ENCODE assay signal across 8 cellular contexts in the genomic region with DNA sequence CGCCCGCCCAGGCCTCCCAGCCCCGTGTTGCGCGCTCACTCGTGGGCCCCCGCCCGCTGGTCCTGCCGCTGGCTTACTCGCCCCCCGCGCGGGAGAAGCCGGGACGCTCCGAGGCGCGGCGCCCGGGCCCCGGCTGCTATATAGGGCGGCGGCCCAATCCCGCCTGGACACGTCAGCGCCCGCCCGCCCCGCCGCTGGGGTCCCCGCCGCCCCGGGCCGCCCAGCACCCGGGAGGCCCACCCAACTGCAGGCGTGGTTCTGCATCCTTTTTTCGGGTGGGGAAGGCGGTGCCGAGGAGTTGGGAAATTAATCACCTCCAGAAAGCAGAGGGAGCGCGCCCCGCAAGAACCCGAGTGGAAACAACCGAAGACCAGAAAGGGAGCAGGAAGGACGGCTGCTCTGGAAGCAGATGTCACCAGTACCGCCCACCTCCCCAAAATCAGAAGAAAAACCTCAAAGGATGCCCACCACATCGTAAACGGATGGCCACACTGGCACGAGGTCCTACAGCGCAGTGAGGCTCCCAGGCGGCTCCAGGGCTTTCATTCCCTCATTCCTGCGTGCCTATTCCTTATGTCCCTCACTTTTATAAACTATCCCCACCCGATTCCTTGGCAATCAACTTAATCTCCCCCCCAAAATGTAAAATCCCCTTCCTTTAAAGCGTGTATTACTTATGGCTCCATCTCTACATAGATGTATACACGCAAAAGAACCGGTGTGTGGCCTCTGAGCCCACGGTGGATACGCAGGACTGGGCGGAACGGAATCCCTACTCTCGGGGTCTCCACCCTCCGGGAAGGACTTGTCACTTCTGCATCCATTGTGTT. TPM values are rescaled to one million over a fixed set of nuclear protein-coding genes. Genes with fewer than 3 reads are reported as not detected.
DNase-seq lines count a peak whose midpoint lies in the region; ATAC-seq and TF ChIP-seq lines count a peak whose summit lies in the region.

No MANE protein-coding gene starts in this region.

- peak overlapping the region in 1 of 2 experiments; percentile 3 for H2BK12ac ChIP-seq in mesenchymal stem cell (ENCODE audit: low read length in 2 of 2)

- peak overlapping the region; percentile 87 for H2BK120ac ChIP-seq in mesenchymal stem cell (ENCODE audit: low read depth, low read length)

- no peak overlapping the region for H2BK15ac ChIP-seq in mesenchymal stem cell (ENCODE audit: low read depth, poor library complexity, severe bottlenecking)

- no peak for TF ChIP-seq CTCF in DOHH2 (IDR thresholded peaks at IDR 0.05; ENCODE audit: low read depth, low read length, poor library complexity, severe bottlenecking)

- peaks cover 1% of the 10 kb centered on the region for H3K79me1 ChIP-seq in mesenchymal stem cell (replicated peaks; ENCODE audit: low read length, poor library complexity, severe bottlenecking)

- no peak overlapping the region for H4K91ac ChIP-seq in mesenchymal stem cell (ENCODE audit: low read length)

- H3K14ac ChIP-seq in mesenchymal stem cell (ENCODE audit: low read length in 2 of 2) = no peak overlapping the region

- H3K4me1 Mint-ChIP-seq in activated CD8-positive, alpha-beta T cell treated with anti-CD3 and anti-CD28 coated beads, Interleukin-2, amount 10 ng/mL, durations not matched to agents 7 days and 5 days (ENCODE audit: low read depth) = peaks cover 33% of the 10 kb centered on the region

- peaks cover under 1% of the 10 kb centered on the region for H3K36me3 ChIP-seq in DOHH2 (ENCODE audit: control insufficient read depth, low read length)
- H3K36me3 ChIP-seq in MG63 = peaks cover 41% of the 10 kb centered on the region
- peaks cover 8% of the 10 kb centered on the region for H3K36me3 ChIP-seq in effector memory CD4-positive, alpha-beta T cell (ENCODE audit: control insufficient read depth, insufficient read depth, low read length)
- H3K36me3 ChIP-seq in mesenchymal stem cell (ENCODE audit: control insufficient read depth in 1 of 2, insufficient read depth in 2 of 2, low read depth in 1 of 2, low read length in 2 of 2) = peaks cover 13 to 17% of the 10 kb centered on the region in 2 experiments

- no peaks in the 10 kb centered on the region for H3F3A ChIP-seq in DOHH2 (ENCODE audit: control insufficient read depth, insufficient read depth)

- peaks cover 41% of the 10 kb centered on the region for H3K36me3 Mint-ChIP-seq in activated CD8-positive, alpha-beta T cell treated with anti-CD3 and anti-CD28 coated beads, Interleukin-2, amount 10 ng/mL, durations not matched to agents 7 days and 5 days (ENCODE audit: low read depth)

- no peaks in the 10 kb centered on the region for H3K9me2 ChIP-seq in DOHH2 (replicated peaks; ENCODE audit: control insufficient read depth, low read length)

- peak overlapping the region; percentile 86 for H3K9ac ChIP-seq in mesenchymal stem cell (ENCODE audit: low read length)

- H3K4me2 ChIP-seq in DOHH2 (ENCODE audit: low read length) = peak overlapping the region; percentile 72
- peak overlapping the region; percentile 59 for H3K4me2 ChIP-seq in mesenchymal stem cell (ENCODE audit: low read length, poor library complexity, severe bottlenecking)

- 13% methylated on average over 56 of the region's 62 CpGs for WGBS in mesenchymal stem cell

- H2AK5ac ChIP-seq in mesenchymal stem cell (ENCODE audit: low read length, severe bottlenecking) = peak overlapping the region; percentile 94

- H3K9me3 ChIP-seq in DOHH2 (ENCODE audit: control insufficient read depth, insufficient read depth, low read length) (no peaks in the 10 kb centered on the region; the same call in 1 of the 2 replicates), MG63 (no peaks in the 10 kb centered on the region; the same call in 1 of the 2 replicates), mesenchymal stem cell (ENCODE audit: control insufficient read depth, low read length) (no peaks in the 10 kb centered on the region)
- H3K9me3 ChIP-seq in effector memory CD4-positive, alpha-beta T cell (ENCODE audit: control insufficient read depth, low read length) = no peaks in the 10 kb centered on the region

- H3K27me3 ChIP-seq in DOHH2 (ENCODE audit: control insufficient read depth, low read length) (no peaks in the 10 kb centered on the region), MG63 (no peaks in the 10 kb centered on the region), mesenchymal stem cell (ENCODE audit: control insufficient read depth in 1 of 2, insufficient read depth in 1 of 2, low read length in 2 of 2) (no peaks in the 10 kb centered on the region)
- H3K27me3 ChIP-seq in effector memory CD4-positive, alpha-beta T cell (replicated peaks; ENCODE audit: control insufficient read depth, insufficient read depth, low read length, poor library complexity, severe bottlenecking) = no peaks in the 10 kb centered on the region

- CTCF ChIA-PET in activated CD8-positive, alpha-beta T cell treated with anti-CD3 and anti-CD28 coated beads, Interleukin-2, amount 10 ng/mL, durations not matched to agents 7 days and 5 days (lab: Charles Lee) = no interaction called here

- H2AFZ ChIP-seq in mesenchymal stem cell (ENCODE audit: low read depth, low read length) = no peak overlapping the region

- H3K9me3 Mint-ChIP-seq in activated CD8-positive, alpha-beta T cell treated with anti-CD3 and anti-CD28 coated beads, Interleukin-2, amount 10 ng/mL, durations not matched to agents 7 days and 5 days (ENCODE audit: insufficient read depth) = peaks cover 12% of the 10 kb centered on the region

- H3K27ac ChIP-seq in DOHH2 (ENCODE audit: low read depth, low read length) = no peak overlapping the region
- H3K27ac ChIP-seq in effector memory CD4-positive, alpha-beta T cell (ENCODE audit: insufficient read depth, low read length, poor library complexity, severe bottlenecking) = peak overlapping the region; percentile 54
- peak overlapping the region; percentile 43 for H3K27ac ChIP-seq in mesenchymal stem cell (ENCODE audit: low read length, poor library complexity, severe bottlenecking)

- peak overlapping the region; percentile 56 for H3K27ac Mint-ChIP-seq in activated CD8-positive, alpha-beta T cell treated with anti-CD3 and anti-CD28 coated beads, Interleukin-2, amount 10 ng/mL, durations not matched to agents 7 days and 5 days

- peak overlapping the region in 1 of 2 experiments; percentile 32 for H3K4ac ChIP-seq in mesenchymal stem cell (ENCODE audit: low read depth in 1 of 2, low read length in 2 of 2)

- H3K4me3 Mint-ChIP-seq in activated CD8-positive, alpha-beta T cell treated with anti-CD3 and anti-CD28 coated beads, Interleukin-2, amount 10 ng/mL, durations not matched to agents 7 days and 5 days = peak overlapping the region; percentile 72

- H3K18ac ChIP-seq in mesenchymal stem cell (ENCODE audit: low read depth in 1 of 2, low read length in 2 of 2) = peak overlapping the region; percentile 34 to 75

- H3K4me1 ChIP-seq in DOHH2 (ENCODE audit: control insufficient read depth, low read length) (peaks cover 20% of the 10 kb centered on the region), mesenchymal stem cell (ENCODE audit: control insufficient read depth, insufficient read depth, low read depth, low read length) (peaks cover 28% of the 10 kb centered on the region)
- peaks cover 15% of the 10 kb centered on the region for H3K4me1 ChIP-seq in effector memory CD4-positive, alpha-beta T cell (ENCODE audit: control insufficient read depth, insufficient read depth, low read length, poor library complexity, severe bottlenecking)

- peak overlapping the region; percentile 36 for H4K8ac ChIP-seq in mesenchymal stem cell (ENCODE audit: low read length)

- H3K23ac ChIP-seq in mesenchymal stem cell (ENCODE audit: low read length in 2 of 2) = peak overlapping the region in 1 of 2 experiments; percentile 84

- H4K20me1 ChIP-seq in DOHH2 (ENCODE audit: control insufficient read depth, insufficient read depth, low read depth, low read length) = peaks cover 11% of the 10 kb centered on the region

- H2BK5ac ChIP-seq in mesenchymal stem cell (ENCODE audit: low read depth, low read length, poor library complexity, severe bottlenecking) = no peak overlapping the region

- peak overlapping the region; percentile 72 for H3K4me3 ChIP-seq in DOHH2 (ENCODE audit: low read length)
- peak overlapping the region; percentile 56 for H3K4me3 ChIP-seq in MG63
- H3K4me3 ChIP-seq in effector memory CD4-positive, alpha-beta T cell (ENCODE audit: insufficient read depth, low read depth, low read length, poor library complexity, severe bottlenecking) = peak overlapping the region; percentile 59
- peak overlapping the region; percentile 84 to 96 for H3K4me3 ChIP-seq in mesenchymal stem cell (ENCODE audit: insufficient read depth in 1 of 2, low read depth in 1 of 2, low read length in 2 of 2)

- peak; percentile 43 for ATAC-seq in GM21526 (IDR thresholded peaks at IDR 0.05; ENCODE audit: low FRiP score, unreplicated experiment)
- peak; percentile 82 for ATAC-seq in activated CD8-positive, alpha-beta T cell treated with anti-CD3 and anti-CD28 coated beads, Interleukin-2, amount 10 ng/mL, durations not matched to agents 7 days and 5 days

- DNase-seq in MG63 (peak; percentile 76), mesenchymal stem cell (peak; percentile 75), NCI-H2029 (lab: John Stamatoyannopoulos, UW) (no peak)
- DNase-seq in activated CD8-positive, alpha-beta T cell treated with anti-CD3 and anti-CD28 coated beads, Interleukin-2, amount 10 ng/mL, durations not matched to agents 7 days and 5 days = peak; percentile 44
- peak; percentile 32 to 47 (median 36) for DNase-seq in effector memory CD4-positive, alpha-beta T cell
- peak; percentile 21 to 24 for DNase-seq in stimulated activated CD8-positive, alpha-beta memory T cell treated with anti-CD3 and anti-CD28 coated beads, Interleukin-2, amount 100 ng/mL, for 1 hour (ENCODE audit: low read depth in 2 of 2)

- H3K27me3 Mint-ChIP-seq in activated CD8-positive, alpha-beta T cell treated with anti-CD3 and anti-CD28 coated beads, Interleukin-2, amount 10 ng/mL, durations not matched to agents 7 days and 5 days (ENCODE audit: low read depth) = no peaks in the 10 kb centered on the region

- peaks cover 95% of the 10 kb centered on the region for H3K79me2 ChIP-seq in DOHH2 (ENCODE audit: control insufficient read depth, low read length)

- POLR2A ChIA-PET in activated CD8-positive, alpha-beta T cell treated with anti-CD3 and anti-CD28 coated beads, Interleukin-2, amount 10 ng/mL, durations not matched to agents 7 days and 5 days (lab: Charles Lee) = no interaction called here

RNA-seq across cellular contexts. Expression of a gene that starts 42.5 kb away (rescaled TPM):
- 383 and 447 TPM in 2 replicates for total RNA-seq in MG63 (2014; rRNA removed; shearing (Covaris generic); ENCODE audit: low replicate concordance)
- total RNA-seq in activated CD8-positive, alpha-beta T cell treated with anti-CD3 and anti-CD28 coated beads, Interleukin-2, amount 10 ng/mL, durations not matched to agents 7 days and 5 days = 100 to 1,000 TPM; 186 to 187 TPM
- polyA plus RNA-seq in mesenchymal stem cell (2013, experiment 1 of 2) = 768 TPM
- polyA plus RNA-seq in mesenchymal stem cell (2013, experiment 2 of 2) = 740 TPM

RNA-seq across cellular contexts. Expression of a gene that starts 42.8 kb away (rescaled TPM):
- total RNA-seq in MG63 (2014; rRNA removed; shearing (Covaris generic); ENCODE audit: low replicate concordance) = 348 and 489 TPM in 2 replicates
- total RNA-seq in activated CD8-positive, alpha-beta T cell treated with anti-CD3 and anti-CD28 coated beads, Interleukin-2, amount 10 ng/mL, durations not matched to agents 7 days and 5 days = 100 to 1,000 TPM; 247 TPM
- 369 TPM for polyA plus RNA-seq in mesenchymal stem cell (2013, experiment 1 of 2)
- 372 TPM for polyA plus RNA-seq in mesenchymal stem cell (2013, experiment 2 of 2)
